In the genomic region with DNA sequence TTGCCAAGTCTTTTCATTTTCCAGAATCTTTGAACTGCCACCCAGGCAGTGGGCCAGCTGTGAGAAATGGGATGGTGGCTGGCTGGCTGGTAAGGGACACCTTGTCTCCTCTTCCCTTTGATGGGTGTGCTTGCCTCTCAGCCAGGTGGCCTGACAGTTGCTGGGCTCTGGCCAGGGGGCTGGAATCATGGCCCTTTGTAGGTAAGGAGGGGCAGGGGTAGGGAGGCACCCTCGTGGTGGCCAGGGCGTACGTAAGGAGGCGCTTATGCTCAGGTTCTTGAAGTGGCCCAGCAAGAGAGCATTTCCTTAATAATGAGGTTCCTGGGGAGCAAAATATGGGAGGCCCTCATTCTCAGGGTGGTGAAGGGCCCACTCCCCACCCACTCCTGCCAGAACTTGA, we compare ENCODE assay signal across 26 cellular contexts. TPM values are rescaled to one million over a fixed set of nuclear protein-coding genes. Genes with fewer than 3 reads are reported as not detected.
"Had no signal": no experiment of that assay in that cellular context is flagged by ENCODE, and none has a peak within 500 bp of the region (broad histone marks: within the 10 kb centered on the region; RNA-seq: fewer than 3 reads in every experiment).

No MANE protein-coding gene starts in this region.

- H3K27ac Mint-ChIP-seq: nephron progenitor cell; progenitor cell of endocrine pancreas; stimulated activated effector memory CD8-positive, alpha-beta T cell treated with anti-CD3 and anti-CD28 coated beads, Interleukin-12 subunit alpha, Interleukin-12 subunit beta, amount 100 ng/mL, for 72 hours; stimulated activated naive B cell treated with anti-CD40 and anti-IgM and Interleukin-4, amounts not matched to agents 10 μg/mL and 1 μg/mL and 100 μg/mL, for 72 hours; stimulated activated naive CD8-positive, alpha-beta T cell treated with anti-CD3 and anti-CD28 coated beads, Interleukin-15, Interleukin-2, amounts not matched to agents 100 ng/mL and 50 ng/mL, for 24 hours had no signal

- H3K4me1 Mint-ChIP-seq: naive B cell; stimulated activated effector memory CD8-positive, alpha-beta T cell treated with anti-CD3 and anti-CD28 coated beads, Interleukin-12 subunit alpha, Interleukin-12 subunit beta, amount 100 ng/mL, for 72 hours; stimulated activated naive B cell treated with anti-CD40 and anti-IgM and Interleukin-4, amounts not matched to agents 10 μg/mL and 1 μg/mL and 100 μg/mL, for 72 hours had no signal

- H3K4me3 Mint-ChIP-seq: naive B cell; naive thymus-derived CD8-positive, alpha-beta T cell; nephron progenitor cell; neural crest cell; stimulated activated effector memory CD8-positive, alpha-beta T cell treated with anti-CD3 and anti-CD28 coated beads, Interleukin-12 subunit alpha, Interleukin-12 subunit beta, amount 100 ng/mL, for 72 hours; stimulated activated naive B cell treated with anti-CD40 and anti-IgM and Interleukin-4, amounts not matched to agents 10 μg/mL and 1 μg/mL and 100 μg/mL, for 72 hours; stimulated activated naive CD8-positive, alpha-beta T cell treated with anti-CD3 and anti-CD28 coated beads, Interleukin-15, Interleukin-2, amounts not matched to agents 100 ng/mL and 50 ng/mL, for 24 hours had no signal

- H3K9me3 Mint-ChIP-seq: naive B cell; naive thymus-derived CD8-positive, alpha-beta T cell; nephron progenitor cell; neural crest cell; stimulated activated effector memory CD8-positive, alpha-beta T cell treated with anti-CD3 and anti-CD28 coated beads, Interleukin-12 subunit alpha, Interleukin-12 subunit beta, amount 100 ng/mL, for 72 hours; stimulated activated naive B cell treated with anti-CD40 and anti-IgM and Interleukin-4, amounts not matched to agents 10 μg/mL and 1 μg/mL and 100 μg/mL, for 72 hours; stimulated activated naive CD8-positive, alpha-beta T cell treated with anti-CD3 and anti-CD28 coated beads, Interleukin-15, Interleukin-2, amounts not matched to agents 100 ng/mL and 50 ng/mL, for 24 hours had no signal

- H3K27me3 Mint-ChIP-seq: naive thymus-derived CD8-positive, alpha-beta T cell had no signal

- ATAC-seq: naive thymus-derived CD8-positive, alpha-beta T cell; psoas muscle; right cardiac atrium; right lobe of liver; stimulated activated effector memory CD8-positive, alpha-beta T cell treated with anti-CD3 and anti-CD28 coated beads, Interleukin-12 subunit alpha, Interleukin-12 subunit beta, amount 100 ng/mL, for 72 hours; stimulated activated naive B cell treated with anti-CD40 and anti-IgM and Interleukin-4, amounts not matched to agents 10 μg/mL and 1 μg/mL and 100 μg/mL, for 72 hours had no signal

- H3K36me3 Mint-ChIP-seq: naive B cell; naive thymus-derived CD8-positive, alpha-beta T cell; stimulated activated effector memory CD8-positive, alpha-beta T cell treated with anti-CD3 and anti-CD28 coated beads, Interleukin-12 subunit alpha, Interleukin-12 subunit beta, amount 100 ng/mL, for 72 hours; stimulated activated naive B cell treated with anti-CD40 and anti-IgM and Interleukin-4, amounts not matched to agents 10 μg/mL and 1 μg/mL and 100 μg/mL, for 72 hours had no signal

- DNase-seq: naive B cell; naive thymus-derived CD8-positive, alpha-beta T cell; nephron progenitor cell; occipital lobe; ovary; psoas muscle; right cardiac atrium; right lobe of liver; sigmoid colon; small intestine; stimulated activated CD4-positive, alpha-beta T cell treated with anti-CD3 and anti-CD28 coated beads, Interleukin-15, amount 100 ng/mL, for 24 hours; stimulated activated CD4-positive, alpha-beta T cell treated with anti-CD3 and anti-CD28 coated beads, Interleukin-2, amount 100 ng/mL, for 24 hours; stimulated activated CD4-positive, alpha-beta T cell treated with anti-CD3 and anti-CD28 coated beads, Interleukin-2, amount 100 ng/mL, for 48 hours; stimulated activated CD4-positive, alpha-beta T cell treated with anti-CD3 and anti-CD28 coated beads, Interleukin-4, amount 100 ng/mL, for 24 hours; stimulated activated naive B cell treated with anti-CD40 and anti-IgM and Interleukin-4, amounts not matched to agents 10 μg/mL and 1 μg/mL and 100 μg/mL, for 72 hours; stimulated activated naive CD4-positive, alpha-beta T cell treated with Interleukin-2 at 50 U/mL for 16 hours; stomach; thyroid gland; trophoblast cell; upper lobe of left lung had no signal

RNA-seq across cellular contexts. Expression of a gene that starts 33.0 kb away (rescaled TPM):
- total RNA-seq: skeletal muscle tissue had no signal

RNA-seq across cellular contexts. Expression of a gene that starts 44.8 kb away (rescaled TPM):
- total RNA-seq: neural crest cell, osteoblast had no signal
